34 cellular contexts compared by ENCODE assay signal in the genomic region with DNA sequence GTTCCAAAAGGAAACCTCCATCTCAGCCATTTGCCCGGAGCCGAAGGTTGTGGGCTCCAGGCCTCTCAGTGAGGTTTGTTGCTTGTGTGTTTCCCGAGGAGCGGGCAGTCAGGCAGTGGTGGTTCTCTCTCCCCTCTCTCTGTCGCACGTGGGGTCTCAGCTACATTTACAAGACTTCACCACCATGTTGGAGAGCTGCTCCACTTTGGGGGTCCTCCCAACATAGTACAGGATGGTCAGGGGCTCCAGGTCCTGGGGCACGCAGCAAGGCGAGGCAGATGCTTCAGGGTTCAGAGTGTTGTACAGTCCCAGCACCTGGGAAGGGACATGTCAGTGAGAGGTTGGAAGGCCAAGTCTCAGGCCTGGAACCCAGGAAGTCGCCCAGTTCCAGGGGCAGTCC.
"Had no signal": no experiment of that assay in that cellular context is flagged by ENCODE, and none has a peak within 500 bp of the region (broad histone marks: within the 10 kb centered on the region; RNA-seq: fewer than 3 reads in every experiment).

No MANE protein-coding gene starts in this region.

- H3K9ac ChIP-seq: parathyroid adenoma had no signal

- H3K9me3 Mint-ChIP-seq: activated CD4-positive, alpha-beta memory T cell treated with anti-CD3 and anti-CD28 coated beads for 36 hours; activated CD4-positive, alpha-beta T cell treated with anti-CD3 and anti-CD28 coated beads, Interleukin-2, amount 10 ng/mL, durations not matched to agents 24 days and 14 days; activated naive CD4-positive, alpha-beta T cell treated with anti-CD3 and anti-CD28 coated beads for 36 hours; activated naive CD8-positive, alpha-beta T cell treated with anti-CD3 and anti-CD28 coated beads for 36 hours; activated T-helper 1 cell treated with anti-CD3 and anti-CD28 coated beads, Interleukin-12 subunit alpha, Interleukin-12 subunit beta, Interleukin-2, Interleukin-4 antibody, amounts not matched to agents 30 ng/mL and 10 ng/mL and 1 ng/mL, durations not matched to agents 14 hours and 24 hours and 36 hours; effector memory CD8-positive, alpha-beta T cell; mesothelial cell of epicardium; naive thymus-derived CD4-positive, alpha-beta T cell; T-helper 1 cell treated with Interleukin-12 subunit alpha and Interleukin-12 subunit beta and Interleukin-4 antibody, amounts not matched to agents 30 μg/mL and 1 μg/mL, for 36 hours had no signal

- DNase-seq: activated CD4-positive, alpha-beta memory T cell treated with anti-CD3 and anti-CD28 coated beads for 36 hours; activated CD4-positive, alpha-beta T cell treated with anti-CD3 and anti-CD28 coated beads, Interleukin-2, amount 10 ng/mL, durations not matched to agents 24 days and 14 days; activated CD4-positive, CD25-positive, alpha-beta regulatory T cell treated with anti-CD3 and anti-CD28 coated beads, Interleukin-2, amount 50 U/mL, for 72 hours; activated effector memory CD4-positive, alpha-beta T cell treated with anti-CD3 and anti-CD28 coated beads, Interleukin-2, amount 50 U/mL, for 16 hours; activated naive CD4-positive, alpha-beta T cell treated with anti-CD3 and anti-CD28 coated beads for 36 hours; activated naive CD8-positive, alpha-beta T cell treated with anti-CD3 and anti-CD28 coated beads for 36 hours; activated T-cell treated with anti-CD3 and anti-CD28 coated beads for 4 hours; adrenal gland; aorta; body of pancreas; cortex of kidney; effector memory CD8-positive, alpha-beta T cell; erythroblast; gastrocnemius medialis; left cardiac atrium; left ventricle myocardium superior; naive thymus-derived CD4-positive, alpha-beta T cell; psoas muscle; sigmoid colon; small intestine; stimulated activated CD4-positive, alpha-beta T cell treated with anti-CD3 and anti-CD28 coated beads, Interleukin-1b, Interleukin-23, amount 100 ng/mL, for 48 hours; stimulated activated CD4-positive, alpha-beta T cell treated with anti-CD3 and anti-CD28 coated beads, Interleukin-4, amount 100 ng/mL, for 4 hours; stimulated activated CD8-positive, alpha-beta memory T cell treated with anti-CD3 and anti-CD28 coated beads, Interleukin-4, amount 100 ng/mL, for 48 hours; stimulated activated naive CD4-positive, alpha-beta T cell; T1000; tibial artery; WERI-Rb-1 had no signal

- H3K4me1 ChIP-seq: adrenal gland, body of pancreas, parathyroid adenoma, psoas muscle, sigmoid colon, suprapubic skin, tibial artery had no signal

- ATAC-seq: body of pancreas; effector memory CD8-positive, alpha-beta T cell; gastrocnemius medialis; left cardiac atrium; left ventricle myocardium superior; naive thymus-derived CD4-positive, alpha-beta T cell; psoas muscle had no signal

- H3K9me3 ChIP-seq: adrenal gland, body of pancreas, gastrocnemius medialis, psoas muscle, sigmoid colon, suprapubic skin, tibial artery had no signal

- FAIRE-seq: keratinocyte, small intestine had no signal

- H3K4me2 ChIP-seq: hepatocyte had no signal

- H3K36me3 ChIP-seq: WERI-Rb-1 had no signal

- H3K4me3 Mint-ChIP-seq: activated CD4-positive, alpha-beta memory T cell treated with anti-CD3 and anti-CD28 coated beads for 36 hours; activated CD4-positive, alpha-beta T cell treated with anti-CD3 and anti-CD28 coated beads, Interleukin-2, amount 10 ng/mL, durations not matched to agents 24 days and 14 days; activated naive CD4-positive, alpha-beta T cell treated with anti-CD3 and anti-CD28 coated beads for 36 hours; activated naive CD8-positive, alpha-beta T cell treated with anti-CD3 and anti-CD28 coated beads for 36 hours; activated T-helper 1 cell treated with anti-CD3 and anti-CD28 coated beads, Interleukin-12 subunit alpha, Interleukin-12 subunit beta, Interleukin-2, Interleukin-4 antibody, amounts not matched to agents 30 ng/mL and 10 ng/mL and 1 ng/mL, durations not matched to agents 14 hours and 24 hours and 36 hours; effector memory CD8-positive, alpha-beta T cell; mesothelial cell of epicardium; naive thymus-derived CD4-positive, alpha-beta T cell; T-helper 1 cell treated with Interleukin-12 subunit alpha and Interleukin-12 subunit beta and Interleukin-4 antibody, amounts not matched to agents 30 μg/mL and 1 μg/mL, for 36 hours had no signal

- H3K4me1 Mint-ChIP-seq: activated CD4-positive, alpha-beta T cell treated with anti-CD3 and anti-CD28 coated beads, Interleukin-2, amount 10 ng/mL, durations not matched to agents 24 days and 14 days; activated naive CD8-positive, alpha-beta T cell treated with anti-CD3 and anti-CD28 coated beads for 36 hours; naive thymus-derived CD4-positive, alpha-beta T cell had no signal

- H3K79me2 ChIP-seq: hepatocyte, parathyroid adenoma had no signal

- H2AFZ ChIP-seq: hepatocyte, parathyroid adenoma had no signal

- H3K27me3 ChIP-seq: adrenal gland, body of pancreas, gastrocnemius medialis, hepatocyte, sigmoid colon, suprapubic skin, tibial artery had no signal

- H3K4me3 ChIP-seq: adrenal gland, body of pancreas, gastrocnemius medialis, hepatocyte, psoas muscle, sigmoid colon, suprapubic skin, tibial artery had no signal

- H3K27ac ChIP-seq: adrenal gland, body of pancreas, gastrocnemius medialis, hepatocyte, parathyroid adenoma, psoas muscle, sigmoid colon, suprapubic skin, tibial artery, WERI-Rb-1 had no signal

- H3K27ac Mint-ChIP-seq: activated CD4-positive, alpha-beta memory T cell treated with anti-CD3 and anti-CD28 coated beads for 36 hours; activated CD4-positive, alpha-beta T cell treated with anti-CD3 and anti-CD28 coated beads, Interleukin-2, amount 10 ng/mL, durations not matched to agents 24 days and 14 days; activated naive CD4-positive, alpha-beta T cell treated with anti-CD3 and anti-CD28 coated beads for 36 hours; activated T-helper 1 cell treated with anti-CD3 and anti-CD28 coated beads, Interleukin-12 subunit alpha, Interleukin-12 subunit beta, Interleukin-2, Interleukin-4 antibody, amounts not matched to agents 30 ng/mL and 10 ng/mL and 1 ng/mL, durations not matched to agents 14 hours and 24 hours and 36 hours; effector memory CD8-positive, alpha-beta T cell; mesothelial cell of epicardium; naive thymus-derived CD4-positive, alpha-beta T cell; T-helper 1 cell treated with Interleukin-12 subunit alpha and Interleukin-12 subunit beta and Interleukin-4 antibody, amounts not matched to agents 30 μg/mL and 1 μg/mL, for 36 hours had no signal

- H3K27me3 Mint-ChIP-seq: activated CD4-positive, alpha-beta memory T cell treated with anti-CD3 and anti-CD28 coated beads for 36 hours; activated CD4-positive, alpha-beta T cell treated with anti-CD3 and anti-CD28 coated beads, Interleukin-2, amount 10 ng/mL, durations not matched to agents 24 days and 14 days; activated naive CD8-positive, alpha-beta T cell treated with anti-CD3 and anti-CD28 coated beads for 36 hours; effector memory CD8-positive, alpha-beta T cell; naive thymus-derived CD4-positive, alpha-beta T cell had no signal
